ENCODE assay signal across 9 cellular contexts in genomic region chr12:10562306-10562933, GRCh38. TPM values are rescaled to one million over a fixed set of nuclear protein-coding genes. Genes with fewer than 3 reads are reported as not detected.
A peak's percentile ranks its signal among the peaks of the same experiment; 100 is the strongest.
DNase-seq lines count a peak whose midpoint lies in the region; ATAC-seq, FAIRE-seq and TF ChIP-seq lines count a peak whose summit lies in the region.
"Had no signal": no experiment of that assay in that cellular context is flagged by ENCODE, and none has a peak within 500 bp of the region (broad histone marks: within the 10 kb centered on the region; RNA-seq: fewer than 3 reads in every experiment).

No MANE protein-coding gene starts in this region.

- no peaks in the 10 kb centered on the region for H3K9me2 ChIP-seq in DOHH2 (replicated peaks; ENCODE audit: control insufficient read depth, low read length)

- peak; percentile 96 for FAIRE-seq in A204.1 (lab: Jason Lieb, UNC)
- FAIRE-seq in islet of Langerhans (lab: Jason Lieb, UNC), result peak; percentile 99

- 8 to 13% methylated on average over 1 of the region's 1 CpG for WGBS in testis, 2 donors

- 0 out of 2 replicates have a peak, but pooled peaks cover 3% of the 10 kb centered on the region for H3F3A ChIP-seq in DOHH2 (ENCODE audit: control insufficient read depth, insufficient read depth)

- H3K9me3 ChIP-seq in DOHH2 (ENCODE audit: control insufficient read depth, insufficient read depth, low read length) (peaks cover 7% of the 10 kb centered on the region; the same call in 1 of the 2 replicates), adipocyte (ENCODE audit: control insufficient read depth, low read length) (no peaks in the 10 kb centered on the region), testis (no peaks in the 10 kb centered on the region)

- no peak overlapping the region for H3K27ac ChIP-seq in DOHH2 (ENCODE audit: low read depth, low read length)
- H3K27ac ChIP-seq in testis, result no peak overlapping the region
- H3K27ac ChIP-seq: HL-60 had no signal

- no peaks in the 10 kb centered on the region for H3K27me3 ChIP-seq in DOHH2 (ENCODE audit: control insufficient read depth, low read length)
- no peaks in the 10 kb centered on the region for H3K27me3 ChIP-seq in adipocyte (replicated peaks; ENCODE audit: control insufficient read depth, insufficient read depth, low read length)
- H3K27me3 ChIP-seq in testis, result no peaks in the 10 kb centered on the region

- no peaks in the 10 kb centered on the region for H4K20me1 ChIP-seq in DOHH2 (ENCODE audit: control insufficient read depth, insufficient read depth, low read depth, low read length)

- no peak for TF ChIP-seq POLR2A in testis (IDR thresholded peaks at IDR 0.05)

- H3K4me1 ChIP-seq in DOHH2 (ENCODE audit: control insufficient read depth, low read length) (peaks cover 40% of the 10 kb centered on the region), adipocyte (ENCODE audit: control insufficient read depth, insufficient read depth, low read length) (peaks cover 17% of the 10 kb centered on the region), testis (no peaks in the 10 kb centered on the region)

- ATAC-seq in HG02798 (IDR thresholded peaks at IDR 0.05; ENCODE audit: poor library complexity, unreplicated experiment), result no peak
- no peak for ATAC-seq in HG02759 (IDR thresholded peaks at IDR 0.05; ENCODE audit: unreplicated experiment)

- TF ChIP-seq CTCF in DOHH2 (IDR thresholded peaks at IDR 0.05; ENCODE audit: low read depth, low read length, poor library complexity, severe bottlenecking), result peak; percentile 71
- TF ChIP-seq CTCF in testis (IDR thresholded peaks at IDR 0.05), result peak; percentile 59 to 77 (median 67)

- no peak overlapping the region for H3K4me2 ChIP-seq in DOHH2 (ENCODE audit: low read length)

- peaks cover 9% of the 10 kb centered on the region for H3K36me3 ChIP-seq in DOHH2 (ENCODE audit: control insufficient read depth, low read length)
- no peaks in the 10 kb centered on the region for H3K36me3 ChIP-seq in adipocyte (ENCODE audit: control insufficient read depth, insufficient read depth, low read length, severe bottlenecking)
- no peaks in the 10 kb centered on the region for H3K36me3 ChIP-seq in testis (ENCODE audit: low read depth, missing control alignments)

- DNase-seq in NCI-H128 (lab: John Stamatoyannopoulos, UW; ENCODE audit: unreplicated experiment) (peak; percentile 30), adipocyte (ENCODE audit: low read depth) (peak; percentile 78), testis (no peak)

- intact Hi-C loops in testis (cut with DNase I; ENCODE audit: low total_unique reads), result loop anchor here (10.0 kb wide), 1 partner anchor 328 kb away; no protein-coding TSS in a partner anchor

- no peaks in the 10 kb centered on the region for H3K79me2 ChIP-seq in DOHH2 (ENCODE audit: control insufficient read depth, low read length)

- H3K4me3 ChIP-seq in DOHH2 (ENCODE audit: low read length), result no peak overlapping the region
- no peak overlapping the region for H3K4me3 ChIP-seq in adipocyte (ENCODE audit: low read length)
- H3K4me3 ChIP-seq in testis, result no peak overlapping the region

- H3K9ac ChIP-seq in adipocyte (ENCODE audit: low read length), result no peak overlapping the region

RNA-seq across cellular contexts. Expression of gene MAGOHB, which starts 51.0 kb away (rescaled TPM):
- total RNA-seq in testis, result 10 to 100 TPM; 16.1 to 16.7 TPM
- polyA plus RNA-seq in testis (ENCODE audit: insufficient read depth, low read depth, low replicate concordance), result 20.5 TPM

RNA-seq across cellular contexts. Expression of gene EIF2S3B, which starts 56.7 kb away (rescaled TPM):
- 1 to 10 TPM; 2.1 to 3.9 TPM for total RNA-seq in testis
- 4.1 TPM for polyA plus RNA-seq in testis (ENCODE audit: insufficient read depth, low read depth, low replicate concordance)
